8 cellular contexts compared by ENCODE assay signal in the genomic region with DNA sequence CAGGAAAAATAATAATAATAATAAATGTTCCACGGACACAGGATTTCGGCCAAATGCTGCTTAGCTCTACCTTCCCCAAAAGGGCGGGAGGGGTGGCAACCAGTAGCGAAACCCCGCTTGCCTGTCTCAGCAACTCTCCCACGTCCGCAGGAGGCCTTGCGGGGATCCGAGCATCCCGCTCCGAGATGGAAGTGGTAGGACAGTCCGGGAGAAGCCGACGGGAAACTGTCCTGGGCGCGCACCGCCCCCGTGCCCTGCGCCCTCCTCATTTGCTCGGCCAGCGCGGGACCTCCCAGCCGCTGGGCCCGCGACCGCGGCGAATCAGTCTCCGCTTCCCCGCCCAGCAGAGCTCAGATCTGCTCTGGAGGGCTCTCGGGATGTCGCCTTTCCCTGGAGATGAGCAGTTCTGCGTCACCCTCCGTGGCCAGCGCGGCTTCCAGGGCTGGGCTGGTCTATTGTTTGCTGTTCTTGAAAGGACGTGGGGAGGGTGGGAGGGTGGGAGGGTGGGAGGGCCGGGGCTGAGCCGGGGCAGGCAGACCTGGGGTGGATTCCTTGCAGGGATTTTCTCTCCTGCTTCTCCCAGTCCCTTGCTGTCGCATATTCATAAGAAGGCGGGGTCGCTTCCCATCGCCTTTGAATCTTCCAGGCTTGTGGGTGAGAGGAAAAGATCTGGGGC. TPM values are rescaled to one million over a fixed set of nuclear protein-coding genes. Genes with fewer than 3 reads are reported as not detected.
DNase-seq lines count a peak whose midpoint lies in the region; ATAC-seq and TF ChIP-seq lines count a peak whose summit lies in the region.

No MANE protein-coding gene starts in this region.

- no peak for TF ChIP-seq CTCF in foreskin keratinocyte (conservative IDR thresholded peaks at IDR 0.05)

- DNase-seq in DMS53 (lab: John Stamatoyannopoulos, UW), result peak; percentile 72
- DNase-seq in NCI-H526 treated with DMSO at 0.1 percent for 48 hours (lab: John Stamatoyannopoulos, UW), result peak; percentile 63
- no peak for DNase-seq in foreskin keratinocyte
- DNase-seq in pons (ENCODE audit: low spot score), result peak; percentile 17
- DNase-seq in NCI-H1092 (lab: John Stamatoyannopoulos, UW), result no peak

- ATAC-seq in foreskin keratinocyte (peak; percentile 89), HG02885 (IDR thresholded peaks at IDR 0.05; ENCODE audit: poor library complexity, unreplicated experiment) (no peak), HG03469 (IDR thresholded peaks at IDR 0.05; ENCODE audit: unreplicated experiment) (no peak), GM19467 (IDR thresholded peaks at IDR 0.05; ENCODE audit: unreplicated experiment) (no peak)

- peaks cover 71% of the 10 kb centered on the region for H3K27me3 ChIP-seq in foreskin keratinocyte

- no peaks in the 10 kb centered on the region for H3K4me1 ChIP-seq in foreskin keratinocyte

- no peak overlapping the region for H3K27ac ChIP-seq in foreskin keratinocyte

RNA-seq across cellular contexts. Expression of a gene that starts 48.8 kb away (rescaled TPM):
- total RNA-seq in foreskin keratinocyte, result 0.14 and 0.17 TPM in 2 replicates
- 0.08 and 0.09 TPM in 2 replicates for polyA plus RNA-seq in foreskin keratinocyte

Comparison
In these comparisons a context has a peak if more than half of its experiments do, and no peak if none do; other contexts are left out.
1. DNase-seq: peak in DMS53 (single experiment), NCI-H526 treated with DMSO at 0.1 percent for 48 hours (single experiment) and pons (single experiment); none in foreskin keratinocyte (0 of 2) and NCI-H1092 (single experiment).